Comparison of ENCODE assay signal across 2 cellular contexts in genomic region chr1:45767035-45767434, GRCh38.
TF ChIP-seq lines count a peak whose summit lies in the region.

No MANE protein-coding gene starts in this region.

TF ChIP-seq in IMR-90, 13 proteins besides CTCF, POLR2A, EP300 and RAD21:
- TF ChIP-seq MXI1 (IDR thresholded peaks at IDR 0.05; ENCODE audit: borderline replicate concordance, low read depth, low read length) (no peak), NFE2L2 (IDR thresholded peaks at IDR 0.05; ENCODE audit: low read depth, low read length) (no peak), CHD1 (IDR thresholded peaks at IDR 0.05; ENCODE audit: low read depth, low read length) (no peak), MAFK (IDR thresholded peaks at IDR 0.05; ENCODE audit: low read depth, low read length) (no peak), MAZ (IDR thresholded peaks at IDR 0.05; ENCODE audit: borderline replicate concordance, low read depth, low read length) (no peak)
TF ChIP-seq in IMR-90: peak in this region for 0.

TF ChIP-seq in endothelial cell of umbilical vein, 7 proteins besides CTCF, POLR2A, EP300 and RAD21:
- TF ChIP-seq EZH2 (IDR thresholded peaks at IDR 0.05; ENCODE audit: borderline replicate concordance, low read depth, low read length, severe bottlenecking) (no peak), POLR2AphosphoS5 (IDR thresholded peaks at IDR 0.05; ENCODE audit: insufficient read depth, low read depth, low read length) (no peak), MYC (IDR thresholded peaks at IDR 0.05; ENCODE audit: low read depth, low read length) (no peak), MAX (IDR thresholded peaks at IDR 0.05; ENCODE audit: insufficient read depth, insufficient read length) (no peak), JUN (IDR thresholded peaks at IDR 0.05; ENCODE audit: borderline replicate concordance, insufficient read depth, insufficient read length, low read depth) (no peak), FOS (IDR thresholded peaks at IDR 0.05; ENCODE audit: borderline replicate concordance, insufficient read depth, low read length) (no peak), GATA2 (IDR thresholded peaks at IDR 0.05; ENCODE audit: insufficient read depth, insufficient read length, low read depth, low read length) (no peak)
TF ChIP-seq in endothelial cell of umbilical vein: peak in this region for 0.
